Comparison of ENCODE assay signal across 7 cellular contexts in genomic region chr10:30434273-30435067, GRCh38. TPM values are rescaled to one million over a fixed set of nuclear protein-coding genes. Genes with fewer than 3 reads are reported as not detected.
DNase-seq lines count a peak whose midpoint lies in the region; ATAC-seq lines count a peak whose summit lies in the region.

No MANE protein-coding gene starts in this region.

- H3K27ac Mint-ChIP-seq in activated CD8-positive, alpha-beta T cell treated with anti-CD3 and anti-CD28 coated beads, Interleukin-2, amount 10 ng/mL, durations not matched to agents 7 days and 5 days: peak overlapping the region; percentile 86
- H3K27ac Mint-ChIP-seq in memory B cell: peak overlapping the region; percentile 99

- DNase-seq in NCI-H226: peak; percentile 69
- peak; percentile 72 for DNase-seq in activated CD8-positive, alpha-beta T cell treated with anti-CD3 and anti-CD28 coated beads, Interleukin-2, amount 10 ng/mL, durations not matched to agents 7 days and 5 days
- DNase-seq in effector memory CD4-positive, alpha-beta T cell: peak; percentile 55 to 67 (median 63)
- peak; percentile 70 to 73 for DNase-seq in memory B cell (ENCODE audit: low spot score in 2 of 2)
- peak; percentile 58 to 60 for DNase-seq in stimulated activated CD8-positive, alpha-beta memory T cell treated with anti-CD3 and anti-CD28 coated beads, Interleukin-2, amount 100 ng/mL, for 48 hours (ENCODE audit: low read depth in 2 of 2)

- no peaks in the 10 kb centered on the region for H3K9me3 ChIP-seq in effector memory CD4-positive, alpha-beta T cell (ENCODE audit: control insufficient read depth, low read length)

- CTCF ChIA-PET in activated CD8-positive, alpha-beta T cell treated with anti-CD3 and anti-CD28 coated beads, Interleukin-2, amount 10 ng/mL, durations not matched to agents 7 days and 5 days (lab: Charles Lee): interaction anchor here (0.7 to 2.4 kb wide), 9 partner anchors 14 to 102 kb away, joined by 3 to 8 read pairs (median 3); no protein-coding TSS in a partner anchor

- H3K27me3 Mint-ChIP-seq in activated CD8-positive, alpha-beta T cell treated with anti-CD3 and anti-CD28 coated beads, Interleukin-2, amount 10 ng/mL, durations not matched to agents 7 days and 5 days (ENCODE audit: low read depth): no peaks in the 10 kb centered on the region
- H3K27me3 Mint-ChIP-seq in memory B cell: no peaks in the 10 kb centered on the region

- no peaks in the 10 kb centered on the region for H3K36me3 ChIP-seq in effector memory CD4-positive, alpha-beta T cell (ENCODE audit: control insufficient read depth, insufficient read depth, low read length)

- peak overlapping the region; percentile 97 for H3K4me3 ChIP-seq in effector memory CD4-positive, alpha-beta T cell (ENCODE audit: insufficient read depth, low read depth, low read length, poor library complexity, severe bottlenecking)

- H3K4me1 ChIP-seq in effector memory CD4-positive, alpha-beta T cell (ENCODE audit: control insufficient read depth, insufficient read depth, low read length, poor library complexity, severe bottlenecking): peaks cover 16% of the 10 kb centered on the region

- H3K36me3 Mint-ChIP-seq in activated CD8-positive, alpha-beta T cell treated with anti-CD3 and anti-CD28 coated beads, Interleukin-2, amount 10 ng/mL, durations not matched to agents 7 days and 5 days (ENCODE audit: low read depth): peaks cover 42% of the 10 kb centered on the region
- H3K36me3 Mint-ChIP-seq in memory B cell: peaks cover 12% of the 10 kb centered on the region

- POLR2A ChIA-PET in activated CD8-positive, alpha-beta T cell treated with anti-CD3 and anti-CD28 coated beads, Interleukin-2, amount 10 ng/mL, durations not matched to agents 7 days and 5 days (lab: Charles Lee): interaction anchor here (0.9 to 3.2 kb wide), 7 partner anchors 11 to 102 kb away, joined by 3 to 21 read pairs (median 5); no protein-coding TSS in a partner anchor

- no peaks in the 10 kb centered on the region for H3K27me3 ChIP-seq in effector memory CD4-positive, alpha-beta T cell (replicated peaks; ENCODE audit: control insufficient read depth, insufficient read depth, low read length, poor library complexity, severe bottlenecking)

- H3K4me3 Mint-ChIP-seq in activated CD8-positive, alpha-beta T cell treated with anti-CD3 and anti-CD28 coated beads, Interleukin-2, amount 10 ng/mL, durations not matched to agents 7 days and 5 days: peak overlapping the region; percentile 92
- peak overlapping the region; percentile 85 for H3K4me3 Mint-ChIP-seq in memory B cell

- peaks cover 60% of the 10 kb centered on the region for H3K4me1 Mint-ChIP-seq in activated CD8-positive, alpha-beta T cell treated with anti-CD3 and anti-CD28 coated beads, Interleukin-2, amount 10 ng/mL, durations not matched to agents 7 days and 5 days (ENCODE audit: low read depth)
- peaks cover 56% of the 10 kb centered on the region for H3K4me1 Mint-ChIP-seq in memory B cell

- H3K27ac ChIP-seq in effector memory CD4-positive, alpha-beta T cell (ENCODE audit: insufficient read depth, low read length, poor library complexity, severe bottlenecking): peak overlapping the region; percentile 85

- H3K9me3 Mint-ChIP-seq in activated CD8-positive, alpha-beta T cell treated with anti-CD3 and anti-CD28 coated beads, Interleukin-2, amount 10 ng/mL, durations not matched to agents 7 days and 5 days (ENCODE audit: insufficient read depth): no peaks in the 10 kb centered on the region
- H3K9me3 Mint-ChIP-seq in memory B cell: no peaks in the 10 kb centered on the region

- ATAC-seq in GM18502 (IDR thresholded peaks at IDR 0.05; ENCODE audit: poor library complexity, unreplicated experiment): peak; percentile 51
- ATAC-seq in HG02642 (IDR thresholded peaks at IDR 0.05; ENCODE audit: poor library complexity, unreplicated experiment): peak; percentile 57
- ATAC-seq in activated CD8-positive, alpha-beta T cell treated with anti-CD3 and anti-CD28 coated beads, Interleukin-2, amount 10 ng/mL, durations not matched to agents 7 days and 5 days: peak; percentile 42
- ATAC-seq in memory B cell (ENCODE audit: low read depth): peak; percentile 55

RNA-seq across cellular contexts. Expression of gene MAP3K8, which starts 0.5 kb away (rescaled TPM):
- 10 to 100 TPM; 26.0 to 27.7 TPM for total RNA-seq in activated CD8-positive, alpha-beta T cell treated with anti-CD3 and anti-CD28 coated beads, Interleukin-2, amount 10 ng/mL, durations not matched to agents 7 days and 5 days

Comparison
In these comparisons a context has a peak if more than half of its experiments do, and no peak if none do; other contexts are left out.
1. Peak in every context shown above with its lines: DNase-seq, ATAC-seq, H3K4me3 ChIP-seq and H3K27ac ChIP-seq.